8 cellular contexts compared by ENCODE assay signal in genomic region chr1:28915036-28915895, GRCh38. TPM values are rescaled to one million over a fixed set of nuclear protein-coding genes. Genes with fewer than 3 reads are reported as not detected.
A peak's percentile ranks its signal among the peaks of the same experiment; 100 is the strongest.
DNase-seq lines count a peak whose midpoint lies in the region; ATAC-seq and TF ChIP-seq lines count a peak whose summit lies in the region.

No MANE protein-coding gene starts in this region.

- H3K4me3 ChIP-seq in HFF-Myc (replicated peaks; ENCODE audit: low read depth, low read length) (peak overlapping the region; percentile 56), OCI-LY1 (ENCODE audit: low read depth, low read length, poor library complexity, severe bottlenecking) (peak overlapping the region; percentile 68), fibroblast of the aortic adventitia (ENCODE audit: low read depth, low read length) (peak overlapping the region; percentile 64), parathyroid adenoma (ENCODE audit: low read depth, low read length) (peak overlapping the region; percentile 46)

- no peaks in the 10 kb centered on the region for H4K20me1 ChIP-seq in OCI-LY1 (ENCODE audit: insufficient read depth, low read length)

- peak overlapping the region; percentile 96 for H3K4me3 Mint-ChIP-seq in activated T-helper 1 cell treated with anti-CD3 and anti-CD28 coated beads, Interleukin-12 subunit alpha, Interleukin-12 subunit beta, Interleukin-2, Interleukin-4 antibody, amounts not matched to agents 30 ng/mL and 10 ng/mL and 1 ng/mL, durations not matched to agents 14 hours and 24 hours and 36 hours

- no peak for ATAC-seq in HG02938 (IDR thresholded peaks at IDR 0.05; ENCODE audit: unreplicated experiment)

- H3K9me2 ChIP-seq in OCI-LY1 (ENCODE audit: low read depth, low read length): no peaks in the 10 kb centered on the region

- H3K79me2 ChIP-seq in OCI-LY1 (ENCODE audit: insufficient read depth, low read length) (peaks cover 53% of the 10 kb centered on the region), parathyroid adenoma (no peaks in the 10 kb centered on the region)

- H3K27me3 ChIP-seq in OCI-LY1 (ENCODE audit: insufficient read depth, low read length): no peaks in the 10 kb centered on the region
- no peaks in the 10 kb centered on the region for H3K27me3 ChIP-seq in parathyroid adenoma (ENCODE audit: control insufficient read depth, insufficient read depth, low read length)

- H3K9ac ChIP-seq in OCI-LY1 (ENCODE audit: low read length) (peak overlapping the region; percentile 85), parathyroid adenoma (no peak overlapping the region)

- no peaks in the 10 kb centered on the region for H3K9me3 Mint-ChIP-seq in activated T-helper 1 cell treated with anti-CD3 and anti-CD28 coated beads, Interleukin-12 subunit alpha, Interleukin-12 subunit beta, Interleukin-2, Interleukin-4 antibody, amounts not matched to agents 30 ng/mL and 10 ng/mL and 1 ng/mL, durations not matched to agents 14 hours and 24 hours and 36 hours

- peaks cover 15% of the 10 kb centered on the region for H3K36me3 Mint-ChIP-seq in activated T-helper 1 cell treated with anti-CD3 and anti-CD28 coated beads, Interleukin-12 subunit alpha, Interleukin-12 subunit beta, Interleukin-2, Interleukin-4 antibody, amounts not matched to agents 30 ng/mL and 10 ng/mL and 1 ng/mL, durations not matched to agents 14 hours and 24 hours and 36 hours (ENCODE audit: low read depth)

- H3K4me1 ChIP-seq in OCI-LY1 (ENCODE audit: insufficient read depth, low read length, severe bottlenecking): peaks cover 45% of the 10 kb centered on the region
- no peaks in the 10 kb centered on the region for H3K4me1 ChIP-seq in parathyroid adenoma

- H3K27ac Mint-ChIP-seq in activated T-helper 1 cell treated with anti-CD3 and anti-CD28 coated beads, Interleukin-12 subunit alpha, Interleukin-12 subunit beta, Interleukin-2, Interleukin-4 antibody, amounts not matched to agents 30 ng/mL and 10 ng/mL and 1 ng/mL, durations not matched to agents 14 hours and 24 hours and 36 hours: peak overlapping the region; percentile 92

- H2AFZ ChIP-seq in OCI-LY1 (ENCODE audit: low read length) (no peak overlapping the region), parathyroid adenoma (peak overlapping the region; percentile 64)

- H3F3A ChIP-seq in OCI-LY1 (ENCODE audit: insufficient read depth, low read length): no peaks in the 10 kb centered on the region

- peaks cover 51% of the 10 kb centered on the region for H3K4me1 Mint-ChIP-seq in activated T-helper 1 cell treated with anti-CD3 and anti-CD28 coated beads, Interleukin-12 subunit alpha, Interleukin-12 subunit beta, Interleukin-2, Interleukin-4 antibody, amounts not matched to agents 30 ng/mL and 10 ng/mL and 1 ng/mL, durations not matched to agents 14 hours and 24 hours and 36 hours (ENCODE audit: low read depth)

- no peaks in the 10 kb centered on the region for H3K27me3 Mint-ChIP-seq in activated T-helper 1 cell treated with anti-CD3 and anti-CD28 coated beads, Interleukin-12 subunit alpha, Interleukin-12 subunit beta, Interleukin-2, Interleukin-4 antibody, amounts not matched to agents 30 ng/mL and 10 ng/mL and 1 ng/mL, durations not matched to agents 14 hours and 24 hours and 36 hours (ENCODE audit: insufficient read depth)

- H3K27ac ChIP-seq in OCI-LY1 (ENCODE audit: low read depth, low read length, poor library complexity, severe bottlenecking) (peak overlapping the region; percentile 57), parathyroid adenoma (no peak overlapping the region)

- H3K4me2 ChIP-seq in OCI-LY1 (ENCODE audit: low read length) (peak overlapping the region; percentile 82), parathyroid adenoma (ENCODE audit: low read length) (peak overlapping the region; percentile 83)

- no peaks in the 10 kb centered on the region for H3K36me3 ChIP-seq in OCI-LY1 (ENCODE audit: insufficient read depth, low read length)
- H3K36me3 ChIP-seq in parathyroid adenoma (ENCODE audit: control insufficient read depth, insufficient read depth, low read length): no peaks in the 10 kb centered on the region

- no peaks in the 10 kb centered on the region for H3K9me3 ChIP-seq in OCI-LY1 (ENCODE audit: low read length)
- H3K9me3 ChIP-seq in parathyroid adenoma (ENCODE audit: control insufficient read depth, low read length): no peaks in the 10 kb centered on the region

- peak; percentile 21 for DNase-seq in DMS114 treated with DMSO at 0.1 percent for 48 hours (lab: John Stamatoyannopoulos, UW; ENCODE audit: unreplicated experiment)
- DNase-seq in HFF-Myc (ENCODE audit: extremely low read depth, low read depth): no peak
- DNase-seq in activated T-helper 1 cell treated with anti-CD3 and anti-CD28 coated beads, Interleukin-12 subunit alpha, Interleukin-12 subunit beta, Interleukin-2, Interleukin-4 antibody, amounts not matched to agents 30 ng/mL and 10 ng/mL and 1 ng/mL, durations not matched to agents 14 hours and 24 hours and 36 hours (ENCODE audit: low spot score): peak; percentile 34
- DNase-seq in fibroblast of the aortic adventitia (ENCODE audit: low read depth): peak; percentile 29
- no peak for DNase-seq in pons (ENCODE audit: low spot score)

- intact Hi-C loops in activated T-helper 1 cell treated with anti-CD3 and anti-CD28 coated beads, Interleukin-12 subunit alpha, Interleukin-12 subunit beta, Interleukin-2, Interleukin-4 antibody, amounts not matched to agents 30 ng/mL and 10 ng/mL and 1 ng/mL, durations not matched to agents 14 hours and 24 hours and 36 hours (cut with micrococcal nuclease): loop anchor here (1.0 kb wide), 1 partner anchor 11 kb away; no protein-coding TSS in a partner anchor

- TF ChIP-seq CTCF in HFF-Myc (IDR thresholded peaks at IDR 0.05; ENCODE audit: low read depth, low read length, missing control alignments): no peak
- no peak for TF ChIP-seq CTCF in OCI-LY1 (IDR thresholded peaks at IDR 0.05; ENCODE audit: low read length)
- no peak for TF ChIP-seq CTCF in fibroblast of the aortic adventitia (IDR thresholded peaks at IDR 0.05; ENCODE audit: insufficient read depth, low read length)
- TF ChIP-seq CTCF in parathyroid adenoma (IDR thresholded peaks at IDR 0.05): no peak

RNA-seq across cellular contexts. Expression of gene EPB41, which starts 0.9 kb away (rescaled TPM):
- total RNA-seq in activated T-helper 1 cell treated with anti-CD3 and anti-CD28 coated beads, Interleukin-12 subunit alpha, Interleukin-12 subunit beta, Interleukin-2, Interleukin-4 antibody, amounts not matched to agents 30 ng/mL and 10 ng/mL and 1 ng/mL, durations not matched to agents 14 hours and 24 hours and 36 hours: 70.0 and 74.9 TPM in 2 replicates
- 31.8 and 42.9 TPM in 2 replicates for total RNA-seq in fibroblast of the aortic adventitia (ENCODE audit: low replicate concordance)

Comparison
In these comparisons a context has a peak if more than half of its experiments do, and no peak if none do; other contexts are left out.
1. DNase-seq: peak in DMS114 treated with DMSO at 0.1 percent for 48 hours (single experiment), activated T-helper 1 cell treated with anti-CD3 and anti-CD28 coated beads, Interleukin-12 subunit alpha, Interleukin-12 subunit beta, Interleukin-2, Interleukin-4 antibody, amounts not matched to agents 30 ng/mL and 10 ng/mL and 1 ng/mL, durations not matched to agents 14 hours and 24 hours and 36 hours (single experiment) and fibroblast of the aortic adventitia (single experiment); none in HFF-Myc (single experiment) and pons (single experiment).
2. Peak in every context shown above with its lines, with median percentiles within 50 percentile points of each other: H3K4me3 ChIP-seq.